Comparison of ENCODE assay signal across 20 cellular contexts in the genomic region with DNA sequence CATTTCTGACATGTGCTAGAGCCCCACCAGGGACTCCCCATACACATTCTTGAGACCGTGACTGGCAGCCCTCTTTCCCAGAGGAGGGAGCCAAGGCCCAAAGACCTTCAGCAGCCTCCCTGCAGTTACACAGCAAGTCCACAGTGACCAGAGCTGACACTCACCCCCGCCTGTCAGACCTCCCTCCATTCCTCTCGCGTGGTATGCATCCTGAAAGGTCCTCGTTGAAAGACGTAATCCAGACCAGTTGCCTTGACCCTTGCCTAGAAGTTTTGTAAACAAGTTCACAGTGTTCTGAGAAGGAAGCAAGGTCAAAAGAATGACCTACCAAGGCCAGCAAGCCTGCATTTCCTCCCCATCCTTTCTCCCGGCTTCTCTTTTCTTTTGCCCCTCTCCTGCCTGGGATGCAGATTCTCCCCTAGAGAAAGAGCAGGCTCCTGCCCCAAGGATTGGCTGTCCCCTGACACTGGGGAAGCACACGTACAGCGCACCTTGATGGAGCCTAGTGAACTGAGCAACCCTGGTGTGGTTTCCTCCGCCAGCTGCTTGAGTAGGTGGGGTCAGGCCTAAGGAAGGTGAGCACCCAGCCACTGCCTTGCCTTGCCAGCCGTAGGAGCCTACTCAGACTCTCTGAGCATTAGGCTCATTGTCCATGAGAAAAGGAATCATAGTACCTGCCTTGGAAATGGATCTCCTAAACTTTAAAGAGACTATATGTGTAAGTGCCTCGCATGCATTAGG. TPM values are rescaled to one million over a fixed set of nuclear protein-coding genes. Genes with fewer than 3 reads are reported as not detected.
A peak's percentile ranks its signal among the peaks of the same experiment; 100 is the strongest.
DNase-seq lines count a peak whose midpoint lies in the region; FAIRE-seq and TF ChIP-seq lines count a peak whose summit lies in the region.
"Had no signal": no experiment of that assay in that cellular context is flagged by ENCODE, and none has a peak within 500 bp of the region (broad histone marks: within the 10 kb centered on the region; RNA-seq: fewer than 3 reads in every experiment).

No MANE protein-coding gene starts in this region.

- H2AFZ ChIP-seq in neuronal stem cell (ENCODE audit: low read length) = no peak overlapping the region

- intact Hi-C loops in breast epithelium (cut with DNase I; ENCODE audit: low total_unique reads) (no loop called here), MCF 10A (cut with micrococcal nuclease) (no loop called here), uterus (cut with DNase I; ENCODE audit: low total_unique reads) (no loop called here)

- H3K9me3 ChIP-seq in breast epithelium = no peaks in the 10 kb centered on the region
- H3K9me3 ChIP-seq in right atrium auricular region = no peaks in the 10 kb centered on the region
- H3K9me3 ChIP-seq in neuronal stem cell (replicated peaks in 1 of 2; ENCODE audit: control insufficient read depth in 2 of 2, insufficient read depth in 1 of 2, low read depth in 1 of 2, low read length in 2 of 2) = no peaks in the 10 kb centered on the region
- H3K9me3 ChIP-seq in uterus = no peaks in the 10 kb centered on the region
- H3K9me3 ChIP-seq: neutrophil, SK-N-SH, thyroid gland had no signal

- H3K27me3 ChIP-seq in breast epithelium (no peaks in the 10 kb centered on the region), right atrium auricular region (no peaks in the 10 kb centered on the region), neuronal stem cell (ENCODE audit: control insufficient read depth in 3 of 3, insufficient read depth in 3 of 3, low read depth in 1 of 3, low read length in 3 of 3) (no peaks in the 10 kb centered on the region), uterus (no peaks in the 10 kb centered on the region)
- H3K27me3 ChIP-seq: thyroid gland had no signal

- BruUV-seq in MCF 10A (replicated peaks; lab: Mats Ljungman, UMichigan) = no TSS peak

- H3K14ac ChIP-seq in neuronal stem cell (ENCODE audit: low read length) = no peak overlapping the region

- H3K36me3 Mint-ChIP-seq in MCF 10A (ENCODE audit: insufficient read depth, unreplicated experiment) (peaks cover 18% of the 10 kb centered on the region), mesothelial cell of epicardium (peaks cover 28% of the 10 kb centered on the region)

- no CpG with 5 or more reads among the region's 12 CpGs for WGBS in neuronal stem cell (ENCODE audit: extremely low coverage in 2 of 2, insufficient read length in 2 of 2, insufficient replicate concordance in 1 of 2), 2 donors

- H3K27ac Mint-ChIP-seq in MCF 10A (ENCODE audit: low read depth, unreplicated experiment) (no peak overlapping the region), mesothelial cell of epicardium (no peak overlapping the region)
- H3K27ac Mint-ChIP-seq: activated CD8-positive, alpha-beta memory T cell treated with anti-CD3 and anti-CD28 coated beads, Interleukin-2, amount 10 ng/mL, durations not matched to agents 7 days and 5 days had no signal

- no peak overlapping the region for H3K18ac ChIP-seq in neuronal stem cell (ENCODE audit: low read length)

- H4K8ac ChIP-seq in neuronal stem cell (ENCODE audit: low read depth, low read length) = no peak overlapping the region

- no peak overlapping the region for H3K4me3 Mint-ChIP-seq in MCF 10A (ENCODE audit: unreplicated experiment)
- no peak overlapping the region for H3K4me3 Mint-ChIP-seq in mesothelial cell of epicardium
- H3K4me3 Mint-ChIP-seq: activated CD8-positive, alpha-beta memory T cell treated with anti-CD3 and anti-CD28 coated beads, Interleukin-2, amount 10 ng/mL, durations not matched to agents 7 days and 5 days had no signal

- CTCF ChIA-PET in MCF 10A (lab: Yijun Ruan, JAX) = interaction anchor here (1.6 to 3.3 kb wide), 2 partner anchors 196 to 272 kb away, joined by 4 to 10 read pairs; no protein-coding TSS in a partner anchor

- TF ChIP-seq CTCF in breast epithelium (IDR thresholded peaks at IDR 0.05) (no peak), MCF 10A (IDR thresholded peaks at IDR 0.05; ENCODE audit: unreplicated experiment) (no peak), right atrium auricular region (IDR thresholded peaks at IDR 0.05) (no peak), uterus (IDR thresholded peaks at IDR 0.05) (no peak), mesothelial cell of epicardium (IDR thresholded peaks at IDR 0.05; ENCODE audit: unreplicated experiment) (no peak)

- TF ChIP-seq POLR2A in breast epithelium (IDR thresholded peaks at IDR 0.05) (no peak), uterus (IDR thresholded peaks at IDR 0.05) (no peak)

- no peak overlapping the region for H2BK120ac ChIP-seq in neuronal stem cell (ENCODE audit: low read depth, low read length)

- H3K36me3 ChIP-seq in breast epithelium (no peaks in the 10 kb centered on the region), right atrium auricular region (peaks cover 66% of the 10 kb centered on the region), neuronal stem cell (replicated peaks in 1 of 2; ENCODE audit: control insufficient read depth in 2 of 2, insufficient read depth in 2 of 2, low read length in 2 of 2) (peaks cover 73 to 100% of the 10 kb centered on the region in 2 donors), uterus (no peaks in the 10 kb centered on the region)
- H3K36me3 ChIP-seq: neutrophil, thyroid gland had no signal

- no peak overlapping the region for H3K4ac ChIP-seq in neuronal stem cell (ENCODE audit: low read length)

- H3K27ac ChIP-seq in breast epithelium (peak overlapping the region; percentile 54 to 58), right atrium auricular region (peak overlapping the region; percentile 73 to 77), neuronal stem cell (replicated peaks; ENCODE audit: low read length) (no peak overlapping the region), uterus (peak overlapping the region; percentile 43 to 51)
- H3K27ac ChIP-seq: neutrophil had no signal

- H4K91ac ChIP-seq in neuronal stem cell (ENCODE audit: low read depth, low read length, poor library complexity) = no peak overlapping the region

- H3K27me3 Mint-ChIP-seq in MCF 10A (ENCODE audit: insufficient read depth, unreplicated experiment) = no peaks in the 10 kb centered on the region
- H3K27me3 Mint-ChIP-seq in mesothelial cell of epicardium (ENCODE audit: low read depth) = no peaks in the 10 kb centered on the region
- H3K27me3 Mint-ChIP-seq: activated CD8-positive, alpha-beta memory T cell treated with anti-CD3 and anti-CD28 coated beads, Interleukin-2, amount 10 ng/mL, durations not matched to agents 7 days and 5 days had no signal

- no peak for DNase-seq in breast epithelium (ENCODE audit: low spot score in 2 of 2)
- no peak for DNase-seq in MCF 10A (ENCODE audit: unreplicated experiment)
- no peak for DNase-seq in right atrium auricular region (ENCODE audit: low spot score)
- no peak for DNase-seq in neuronal stem cell (ENCODE audit: low spot score)
- peak in 1 of 2 donors; percentile 49 for DNase-seq in uterus
- no peak for DNase-seq in activated CD4-positive, CD25-positive, alpha-beta regulatory T cell (lab: John Stamatoyannopoulos, UW)
- DNase-seq in mesothelial cell of epicardium (ENCODE audit: low spot score in 2 of 2, unreplicated experiment in 2 of 2) = no peak
- no peak for DNase-seq in urothelium cell line (ENCODE audit: low spot score)
- DNase-seq: activated CD8-positive, alpha-beta memory T cell treated with anti-CD3 and anti-CD28 coated beads, Interleukin-2, amount 10 ng/mL, durations not matched to agents 7 days and 5 days; activated naive CD4-positive, alpha-beta T cell treated with Interleukin-2 at 50 U/mL for 16 hours; EL; glutamatergic neuron; KG1; NCI-H1417 treated with DMSO at 0.1 percent for 48 hours; NCI-H345; SK-N-SH; thyroid gland had no signal

- no peak overlapping the region for H3K4me2 ChIP-seq in neuronal stem cell (ENCODE audit: insufficient read depth, low read length, poor library complexity, severe bottlenecking)
- H3K4me2 ChIP-seq: SK-N-SH, smooth muscle cell had no signal

- no peak overlapping the region for H2BK15ac ChIP-seq in neuronal stem cell (ENCODE audit: low read length)

- H3K9me3 Mint-ChIP-seq in MCF 10A (ENCODE audit: unreplicated experiment) = no peaks in the 10 kb centered on the region
- no peaks in the 10 kb centered on the region for H3K9me3 Mint-ChIP-seq in mesothelial cell of epicardium

- H3K4me3 ChIP-seq in breast epithelium (no peak overlapping the region), right atrium auricular region (no peak overlapping the region), neuronal stem cell (ENCODE audit: low read length in 2 of 2) (no peak overlapping the region), uterus (no peak overlapping the region)
- H3K4me3 ChIP-seq: smooth muscle cell, thyroid gland had no signal

- FAIRE-seq in urothelium cell line (lab: Jason Lieb, UNC) = no peak
- FAIRE-seq: keratinocyte had no signal

- peaks cover 29% of the 10 kb centered on the region for H3K79me1 ChIP-seq in neuronal stem cell (ENCODE audit: low read depth, low read length)

- no peak overlapping the region for H2BK5ac ChIP-seq in neuronal stem cell (ENCODE audit: low read length)

- no peak overlapping the region for H3K23ac ChIP-seq in neuronal stem cell (ENCODE audit: low read depth, low read length, poor library complexity)

- H2BK12ac ChIP-seq in neuronal stem cell (ENCODE audit: low read length) = no peak overlapping the region

- peak overlapping the region; percentile 73 for H3K9ac ChIP-seq in neuronal stem cell (ENCODE audit: low read depth, low read length, poor library complexity)
- H3K9ac ChIP-seq: SK-N-SH had no signal

- peaks cover 7% of the 10 kb centered on the region for H3K4me1 Mint-ChIP-seq in MCF 10A (ENCODE audit: insufficient read depth, unreplicated experiment)
- H3K4me1 Mint-ChIP-seq in mesothelial cell of epicardium = no peaks in the 10 kb centered on the region

- H3K4me1 ChIP-seq in breast epithelium (peaks cover 0 to 9% of the 10 kb centered on the region in 2 donors), right atrium auricular region (peaks cover 0 to 54% of the 10 kb centered on the region in 2 donors), neuronal stem cell (ENCODE audit: control insufficient read depth in 2 of 2, insufficient read depth in 1 of 2, low read depth in 1 of 2, low read length in 2 of 2) (peaks cover 11 to 12% of the 10 kb centered on the region in 2 donors), uterus (peaks cover 0 to 4% of the 10 kb centered on the region in 2 donors)

- POLR2A ChIA-PET in MCF 10A (lab: Yijun Ruan, JAX) = interaction anchor here (1.0 kb wide), 1 partner anchor 281 kb away, joined by 3 read pairs; no protein-coding TSS in a partner anchor

- no peak overlapping the region for H2AK5ac ChIP-seq in neuronal stem cell (ENCODE audit: low read depth, low read length)

RNA-seq across cellular contexts. Expression of gene TRIB2, which starts 18.3 kb away (rescaled TPM):
- total RNA-seq in breast epithelium = 10 to 100 TPM; 17.6 to 62.9 (median 49.6) TPM
- total RNA-seq in MCF 10A (2022) = 12.9 and 14.3 TPM in 2 replicates
- total RNA-seq in right atrium auricular region = 10 to 100 TPM; 33.5 to 55.7 TPM
- 85.5 TPM for polyA plus RNA-seq in neuronal stem cell (2013, experiment 1 of 2)
- 83.2 TPM for polyA plus RNA-seq in neuronal stem cell (2013, experiment 2 of 2)
- total RNA-seq in uterus = 10 to 100 TPM; 23.8 to 83.6 (median 40.1) TPM
- 21.1 to 25.4 TPM (median 23.7 TPM) in 3 replicates for total RNA-seq in mesothelial cell of epicardium
